In the genomic region with DNA sequence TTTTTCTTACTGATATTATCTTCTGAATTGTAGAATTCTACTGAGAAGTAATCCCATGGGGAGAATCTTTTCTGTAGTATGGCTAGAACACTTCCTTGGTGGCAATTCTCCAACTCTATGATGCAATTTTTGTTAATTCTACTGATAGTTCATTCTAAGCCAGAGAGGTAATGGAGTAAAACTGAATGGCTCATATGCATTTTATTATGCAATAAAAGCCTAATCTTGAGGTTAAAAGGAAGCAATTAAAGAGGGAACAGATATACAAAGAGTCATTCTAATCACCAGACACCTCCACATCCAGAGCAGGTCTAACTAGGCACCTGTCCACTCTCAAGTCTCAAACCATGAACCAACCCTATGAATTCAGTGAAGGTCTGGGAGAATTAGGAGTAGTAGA, we compare ENCODE assay signal across 16 cellular contexts. TPM values are rescaled to one million over a fixed set of nuclear protein-coding genes. Genes with fewer than 3 reads are reported as not detected.
DNase-seq lines count a peak whose midpoint lies in the region; ATAC-seq, FAIRE-seq and TF ChIP-seq lines count a peak whose summit lies in the region.
"Had no signal": no experiment of that assay in that cellular context is flagged by ENCODE, and none has a peak within 500 bp of the region (broad histone marks: within the 10 kb centered on the region; RNA-seq: fewer than 3 reads in every experiment).

No MANE protein-coding gene starts in this region.

- peaks cover 47% of the 10 kb centered on the region for H3K79me2 ChIP-seq in astrocyte (ENCODE audit: insufficient read depth, low read length)

- TF ChIP-seq CTCF in AG09309 (IDR thresholded peaks at IDR 0.05; ENCODE audit: control insufficient read depth, insufficient read depth, low read depth, low read length, missing control alignments) (no peak), HEK293 (tag by site-specific recombination; IDR thresholded peaks at IDR 0.05) (no peak), astrocyte (IDR thresholded peaks at IDR 0.05; ENCODE audit: insufficient read depth, low read depth, low read length) (no peak), foreskin fibroblast (IDR thresholded peaks at IDR 0.05; ENCODE audit: low read depth, low read length) (no peak), GM10248 (IDR thresholded peaks at IDR 0.05; ENCODE audit: control extremely low read depth, extremely low read depth, low read depth, missing control alignments) (no peak)

- H3K27ac ChIP-seq in HEK293 (ENCODE audit: extremely low read depth, low read depth, low read length) (no peak overlapping the region), astrocyte (ENCODE audit: low read depth, low read length) (no peak overlapping the region)
- H3K27ac ChIP-seq: BLaER1 treated with 17β-estradiol and CSF1 and Interleukin-3, amounts not matched to agents 10 nM and 100 nM; KMS-11; right lobe of liver had no signal

- peaks cover 2% of the 10 kb centered on the region for H3K4me1 Mint-ChIP-seq in astrocyte (ENCODE audit: low read depth, unreplicated experiment)

- H3K4me2 ChIP-seq in astrocyte (ENCODE audit: low read length), result no peak overlapping the region
- H3K4me2 ChIP-seq: KMS-11 had no signal

- FAIRE-seq in astrocyte (lab: Jason Lieb, UNC), result peak; percentile 99

- POLR2A ChIA-PET in HEK293 (lab: Yijun Ruan, JAX) (no interaction called here), GM10248 (lab: Yijun Ruan, JAX) (no interaction called here)

- H2AFZ ChIP-seq in astrocyte (ENCODE audit: low read depth, low read length), result no peak overlapping the region

- no peak overlapping the region for H3K4me3 ChIP-seq in AG09309 (ENCODE audit: control insufficient read depth, low read depth, low read length)
- H3K4me3 ChIP-seq in HEK293 (ENCODE audit: low read depth, low read length), result no peak overlapping the region
- H3K4me3 ChIP-seq in astrocyte (ENCODE audit: insufficient read depth, low read depth, low read length), result no peak overlapping the region
- H3K4me3 ChIP-seq in foreskin fibroblast (ENCODE audit: low read depth in 1 of 2, low read length in 2 of 2), result no peak overlapping the region
- H3K4me3 ChIP-seq: BLaER1 treated with 17β-estradiol and CSF1 and Interleukin-3, amounts not matched to agents 10 nM and 100 nM; right lobe of liver had no signal

- no peak overlapping the region for H3K4me3 Mint-ChIP-seq in astrocyte (ENCODE audit: unreplicated experiment)
- H3K4me3 Mint-ChIP-seq: natural killer cell had no signal

- no peaks in the 10 kb centered on the region for H3K9me3 Mint-ChIP-seq in astrocyte (ENCODE audit: unreplicated experiment)
- H3K9me3 Mint-ChIP-seq: natural killer cell had no signal

- H3K9me3 ChIP-seq in HEK293 (ENCODE audit: control insufficient read depth, insufficient read depth, low read depth, low read length) (no peaks in the 10 kb centered on the region), astrocyte (ENCODE audit: insufficient read depth, low read depth, low read length) (no peaks in the 10 kb centered on the region)
- H3K9me3 ChIP-seq: BLaER1 treated with 17β-estradiol and CSF1 and Interleukin-3, amounts not matched to agents 10 nM and 100 nM; right lobe of liver had no signal

- no peaks in the 10 kb centered on the region for H3K27me3 ChIP-seq in astrocyte (ENCODE audit: insufficient read depth, low read length)
- H3K27me3 ChIP-seq: right lobe of liver had no signal

- H3K27ac Mint-ChIP-seq in astrocyte (ENCODE audit: unreplicated experiment), result no peak overlapping the region

- H3K4me1 ChIP-seq in HEK293 (ENCODE audit: control insufficient read depth, insufficient read depth, low read length) (no peaks in the 10 kb centered on the region), astrocyte (ENCODE audit: insufficient read depth, low read length) (no peaks in the 10 kb centered on the region)

- no peaks in the 10 kb centered on the region for H3K27me3 Mint-ChIP-seq in astrocyte (ENCODE audit: low read depth, unreplicated experiment)

- CTCF ChIA-PET in HEK293 (lab: Yijun Ruan, JAX), result interaction anchor here (0.7 to 3.8 kb wide), 2 partner anchors 10 to 117 kb away, joined by 3 to 16 read pairs; a partner anchor contains a TSS
- CTCF ChIA-PET in GM10248 (lab: Yijun Ruan, JAX), result interaction anchor here (0.8 kb wide), 1 partner anchor 10 kb away, joined by 3 read pairs; no protein-coding TSS in a partner anchor

- H4K20me1 ChIP-seq in astrocyte (ENCODE audit: insufficient read depth, low read length), result peaks cover 15% of the 10 kb centered on the region

- H3K36me3 ChIP-seq in HEK293 (ENCODE audit: control insufficient read depth in 2 of 2, insufficient read depth in 1 of 2, low read length in 2 of 2) (peaks cover 27 to 40% of the 10 kb centered on the region in 2 experiments; a peak in 2 of 3 replicates), astrocyte (ENCODE audit: insufficient read depth, low read length) (peaks cover 6% of the 10 kb centered on the region)

- ATAC-seq in HG02571 (IDR thresholded peaks at IDR 0.05; ENCODE audit: unreplicated experiment), result no peak
- ATAC-seq: natural killer cell had no signal

- intact Hi-C loops in posterior cingulate gyrus (cut with DNase I), result no loop called here

- no peaks in the 10 kb centered on the region for H3K36me3 Mint-ChIP-seq in astrocyte (ENCODE audit: low read depth, unreplicated experiment)

- DNase-seq in AG09309 (ENCODE audit: low read depth), result peak; percentile 11
- peak; percentile 9 for DNase-seq in astrocyte (ENCODE audit: low read depth)
- DNase-seq in foreskin fibroblast, result peak; percentile 18 to 64
- DNase-seq in posterior cingulate gyrus, result no peak
- no peak for DNase-seq in GM10248 (ENCODE audit: extremely low spot score)
- DNase-seq in HCEC 1CT, result no peak
- DNase-seq: activated CD8-positive, alpha-beta memory T cell treated with anti-CD3 and anti-CD28 coated beads, Interleukin-2, amount 50 U/mL, for 4 hours; dermis blood vessel endothelial cell; natural killer cell; NCI-H2029 treated with DMSO at 0.1 percent for 48 hours; NK-92 treated with Interleukin-12 subunit alpha and Interleukin-12 subunit beta, amount 100 ng/mL, for 24 hours; right lobe of liver had no signal

- H3K9ac ChIP-seq in astrocyte (ENCODE audit: low read length), result no peak overlapping the region
- H3K9ac ChIP-seq: BLaER1 treated with 17β-estradiol and CSF1 and Interleukin-3, amounts not matched to agents 10 nM and 100 nM; KMS-11 had no signal

TF ChIP-seq in HEK293, 187 proteins besides CTCF, POLR2A, EP300 and RAD21 (continues in another document):
- 0 out of 2 replicates have a peak, but pooled peaks have one; percentile 14 for TF ChIP-seq ZNF76 (tag by site-specific recombination; IDR thresholded peaks at IDR 0.05; ENCODE audit: borderline replicate concordance, low read depth)
- TF ChIP-seq ZNF529 (tag by site-specific recombination; IDR thresholded peaks at IDR 0.05; ENCODE audit: insufficient replicate concordance), result no peak
- no peak for TF ChIP-seq ZNF658 (tag by site-specific recombination; IDR thresholded peaks at IDR 0.05)
- TF ChIP-seq, protein P1, sequence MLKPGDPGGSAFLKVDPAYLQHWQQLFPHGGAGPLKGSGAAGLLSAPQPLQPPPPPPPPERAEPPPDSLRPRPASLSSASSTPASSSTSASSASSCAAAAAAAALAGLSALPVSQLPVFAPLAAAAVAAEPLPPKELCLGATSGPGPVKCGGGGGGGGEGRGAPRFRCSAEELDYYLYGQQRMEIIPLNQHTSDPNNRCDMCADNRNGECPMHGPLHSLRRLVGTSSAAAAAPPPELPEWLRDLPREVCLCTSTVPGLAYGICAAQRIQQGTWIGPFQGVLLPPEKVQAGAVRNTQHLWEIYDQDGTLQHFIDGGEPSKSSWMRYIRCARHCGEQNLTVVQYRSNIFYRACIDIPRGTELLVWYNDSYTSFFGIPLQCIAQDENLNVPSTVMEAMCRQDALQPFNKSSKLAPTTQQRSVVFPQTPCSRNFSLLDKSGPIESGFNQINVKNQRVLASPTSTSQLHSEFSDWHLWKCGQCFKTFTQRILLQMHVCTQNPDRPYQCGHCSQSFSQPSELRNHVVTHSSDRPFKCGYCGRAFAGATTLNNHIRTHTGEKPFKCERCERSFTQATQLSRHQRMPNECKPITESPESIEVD (tag by site-specific recombination; IDR thresholded peaks at IDR 0.05), result peak; percentile 84
- TF ChIP-seq FEZF1 (tag by site-specific recombination; IDR thresholded peaks at IDR 0.05), result peak; percentile 88
- peak; percentile 54 for TF ChIP-seq ZXDB (tag by site-specific recombination; IDR thresholded peaks at IDR 0.05)
- TF ChIP-seq ZNF558 (tag by site-specific recombination; IDR thresholded peaks at IDR 0.05), result no peak
- TF ChIP-seq, protein P2, sequence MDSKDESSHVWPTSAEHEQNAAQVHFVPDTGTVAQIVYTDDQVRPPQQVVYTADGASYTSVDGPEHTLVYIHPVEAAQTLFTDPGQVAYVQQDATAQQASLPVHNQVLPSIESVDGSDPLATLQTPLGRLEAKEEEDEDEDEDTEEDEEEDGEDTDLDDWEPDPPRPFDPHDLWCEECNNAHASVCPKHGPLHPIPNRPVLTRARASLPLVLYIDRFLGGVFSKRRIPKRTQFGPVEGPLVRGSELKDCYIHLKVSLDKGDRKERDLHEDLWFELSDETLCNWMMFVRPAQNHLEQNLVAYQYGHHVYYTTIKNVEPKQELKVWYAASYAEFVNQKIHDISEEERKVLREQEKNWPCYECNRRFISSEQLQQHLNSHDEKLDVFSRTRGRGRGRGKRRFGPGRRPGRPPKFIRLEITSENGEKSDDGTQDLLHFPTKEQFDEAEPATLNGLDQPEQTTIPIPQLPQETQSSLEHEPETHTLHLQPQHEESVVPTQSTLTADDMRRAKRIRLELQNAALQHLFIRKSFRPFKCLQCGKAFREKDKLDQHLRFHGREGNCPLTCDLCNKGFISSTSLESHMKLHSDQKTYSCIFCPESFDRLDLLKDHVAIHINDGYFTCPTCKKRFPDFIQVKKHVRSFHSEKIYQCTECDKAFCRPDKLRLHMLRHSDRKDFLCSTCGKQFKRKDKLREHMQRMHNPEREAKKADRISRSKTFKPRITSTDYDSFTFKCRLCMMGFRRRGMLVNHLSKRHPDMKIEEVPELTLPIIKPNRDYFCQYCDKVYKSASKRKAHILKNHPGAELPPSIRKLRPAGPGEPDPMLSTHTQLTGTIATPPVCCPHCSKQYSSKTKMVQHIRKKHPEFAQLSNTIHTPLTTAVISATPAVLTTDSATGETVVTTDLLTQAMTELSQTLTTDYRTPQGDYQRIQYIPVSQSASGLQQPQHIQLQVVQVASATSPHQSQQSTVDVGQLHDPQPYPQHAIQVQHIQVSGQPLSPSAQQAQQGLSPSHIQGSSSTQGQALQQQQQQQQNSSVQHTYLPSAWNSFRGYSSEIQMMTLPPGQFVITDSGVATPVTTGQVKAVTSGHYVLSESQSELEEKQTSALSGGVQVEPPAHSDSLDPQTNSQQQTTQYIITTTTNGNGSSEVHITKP (tag by site-specific recombination; IDR thresholded peaks at IDR 0.05), result peak; percentile 60
- TF ChIP-seq KLF16 (tag by site-specific recombination; IDR thresholded peaks at IDR 0.05), result 0 out of 2 replicates have a peak, but pooled peaks have one; percentile 38
- TF ChIP-seq ZNF629 (tag by site-specific recombination; IDR thresholded peaks at IDR 0.05), result peak; percentile 25; the same call in 1 of the 2 replicates
- 0 out of 2 replicates have a peak, but pooled peaks have one; percentile 20 for TF ChIP-seq ZEB2 (tag by site-specific recombination; IDR thresholded peaks at IDR 0.05)

RNA-seq across cellular contexts. Expression of a gene that starts 9.7 kb away (rescaled TPM):
- 29.0 and 31.2 TPM in 2 replicates for total RNA-seq in astrocyte

Comparison
In these comparisons a context has a peak if more than half of its experiments do, and no peak if none do; other contexts are left out.
1. DNase-seq: peak in AG09309 (single experiment), astrocyte (single experiment) and foreskin fibroblast (2 of 2); none in posterior cingulate gyrus (0 of 10), GM10248 (single experiment) and HCEC 1CT (single experiment).